In genomic region chr19:48502720-48503018, GRCh38 we compare ENCODE assay signal across 15 cellular contexts. TPM values are rescaled to one million over a fixed set of nuclear protein-coding genes. Genes with fewer than 3 reads are reported as not detected.
DNase-seq lines count a peak whose midpoint lies in the region; ATAC-seq, FAIRE-seq and TF ChIP-seq lines count a peak whose summit lies in the region.
"Had no signal": no experiment of that assay in that cellular context is flagged by ENCODE, and none has a peak within 500 bp of the region (broad histone marks: within the 10 kb centered on the region; RNA-seq: fewer than 3 reads in every experiment).

No MANE protein-coding gene starts in this region.

- H3K9ac ChIP-seq in HCT116 (ENCODE audit: low read length) (peak overlapping the region; percentile 65), K562 (ENCODE audit: insufficient read depth in 1 of 2, low read depth in 2 of 2, low read length in 2 of 2) (peak overlapping the region; percentile 12 to 87; a peak in 3 of 4 replicates), mesendoderm (ENCODE audit: low read length) (no peak overlapping the region)

- H3K27me3 ChIP-seq in A673 (replicated peaks; ENCODE audit: insufficient read depth, low read depth, low read length, poor library complexity): peaks cover 10% of the 10 kb centered on the region
- no peaks in the 10 kb centered on the region for H3K27me3 ChIP-seq in HCT116 (ENCODE audit: insufficient read depth, low read length)
- no peaks in the 10 kb centered on the region for H3K27me3 ChIP-seq in K562 (ENCODE audit: control insufficient read depth in 2 of 2, insufficient read depth in 2 of 2, low read length in 2 of 2)
- no peaks in the 10 kb centered on the region for H3K27me3 ChIP-seq in mesendoderm (ENCODE audit: insufficient read depth, low read length, poor library complexity)

- no peak overlapping the region for H3K4ac ChIP-seq in mesendoderm (ENCODE audit: low read depth, low read length)

- H3K9me2 ChIP-seq in HCT116 (ENCODE audit: insufficient read depth): no peaks in the 10 kb centered on the region

- peak overlapping the region; percentile 94 for H3K4me2 ChIP-seq in HCT116 (ENCODE audit: low read length)
- peak overlapping the region; percentile 79 for H3K4me2 ChIP-seq in K562 (ENCODE audit: insufficient read depth, low read length)
- no peak overlapping the region for H3K4me2 ChIP-seq in mesendoderm (ENCODE audit: low read length)

- FAIRE-seq in K562 (lab: Jason Lieb, UNC): peak; percentile 61
- FAIRE-seq: endometrium, TTC549 had no signal

- H3K4me1 ChIP-seq in A673 (ENCODE audit: insufficient read depth, low read length, poor library complexity, severe bottlenecking): peaks cover 23% of the 10 kb centered on the region
- peaks cover 12 to 43% of the 10 kb centered on the region in 2 experiments for H3K4me1 ChIP-seq in HCT116 (ENCODE audit: control insufficient read depth in 1 of 2, insufficient read depth in 2 of 2, low read length in 2 of 2)
- peaks cover 10 to 42% of the 10 kb centered on the region in 2 experiments; a peak in 4 of 5 replicates for H3K4me1 ChIP-seq in K562 (replicated peaks in 1 of 2; ENCODE audit: control insufficient read depth in 2 of 2, insufficient read depth in 2 of 2, low read length in 2 of 2)
- peaks cover 3% of the 10 kb centered on the region for H3K4me1 ChIP-seq in mesendoderm (ENCODE audit: control insufficient read depth, low read depth, low read length)

- no peak overlapping the region for H2BK120ac ChIP-seq in mesendoderm (ENCODE audit: low read depth, low read length)

- H3K79me1 ChIP-seq in mesendoderm (ENCODE audit: low read length): no peaks in the 10 kb centered on the region

- no peak for TF ChIP-seq EP300 in K562 (IDR thresholded peaks at IDR 0.05; ENCODE audit: low read length)

- H3K36me3 ChIP-seq in A673 (ENCODE audit: insufficient read depth, low read length, poor library complexity, severe bottlenecking) (no peaks in the 10 kb centered on the region), HCT116 (ENCODE audit: control insufficient read depth in 1 of 2, insufficient read depth in 2 of 2, low read length in 2 of 2) (no peaks in the 10 kb centered on the region; a peak in 1 of 4 replicates), K562 (ENCODE audit: control insufficient read depth, insufficient read depth, low read length) (no peaks in the 10 kb centered on the region), mesendoderm (ENCODE audit: control insufficient read depth, insufficient read depth, low read length) (no peaks in the 10 kb centered on the region)
- H3K36me3 ChIP-seq: transverse colon had no signal

- in situ Hi-C loops in K562 (cut with MboI): no loop called here

- TF ChIP-seq POLR2A in HCT116 (IDR thresholded peaks at IDR 0.05; ENCODE audit: borderline replicate concordance, extremely low read depth, insufficient read depth, insufficient read length): no peak
- TF ChIP-seq POLR2A in K562 (conservative IDR thresholded peaks at IDR 0.05): no peak

- ATAC-seq in HCT116 (no peak), K562 (no peak)

- H3K27ac ChIP-seq in A673 (ENCODE audit: low read depth, low read length, poor library complexity, severe bottlenecking) (no peak overlapping the region), HCT116 (ENCODE audit: low read depth, low read length) (peak overlapping the region; percentile 61), K562 (ENCODE audit: extremely low read depth, low read depth, low read length) (peak overlapping the region; percentile 44; the same call in 2 of the 3 replicates), mesendoderm (ENCODE audit: low read depth, low read length) (no peak overlapping the region)

- 75% methylated on average over 8 of the region's 8 CpGs for WGBS in K562 (ENCODE audit: insufficient coverage, low coverage, missing lambda C conversion rate)
- no CpG with 5 or more reads among the region's 8 CpGs for whole genome bisulfite sequencing in mesendoderm (ENCODE audit: extremely low coverage, insufficient coverage, low lambda C conversion rate)

- H3K23ac ChIP-seq in mesendoderm (ENCODE audit: low read length): no peak overlapping the region

- no peak overlapping the region for H2AK5ac ChIP-seq in mesendoderm (ENCODE audit: low read length)

- BruUV-seq in A673 (replicated peaks; lab: Mats Ljungman, UMichigan) (no TSS peak), HCT116 (replicated peaks; lab: Mats Ljungman, UMichigan) (TSS peak; percentile 85), K562 (replicated peaks; lab: Mats Ljungman, UMichigan) (no TSS peak)

- H3K18ac ChIP-seq in mesendoderm (ENCODE audit: low read length): no peak overlapping the region

- DNase-seq in A673 (ENCODE audit: low spot score) (no peak), HCT116 (ENCODE audit: low read depth, low spot score) (no peak), K562 (ENCODE audit: extremely low read depth in 1 of 4, low spot score in 3 of 4) (no peak), mesendoderm (no peak), activated T-cell treated with anti-CD3 and anti-CD28 coated beads for 4 hours (no peak), superior temporal gyrus (ENCODE audit: extremely low spot score) (no peak), NCI-H2196 treated with DMSO at 0.1 percent for 48 hours (lab: John Stamatoyannopoulos, UW; ENCODE audit: unreplicated experiment) (no peak), NCI-H2227 treated with DMSO at 0.1 percent for 48 hours (lab: John Stamatoyannopoulos, UW) (no peak)
- DNase-seq: NCI-H1694 had no signal

- H4K8ac ChIP-seq in mesendoderm (ENCODE audit: low read depth, low read length): no peak overlapping the region

- H4K20me1 ChIP-seq in HCT116 (ENCODE audit: insufficient read depth) (no peaks in the 10 kb centered on the region), K562 (replicated peaks; ENCODE audit: control insufficient read depth, insufficient read depth, low read length) (no peaks in the 10 kb centered on the region)

- peaks cover 3% of the 10 kb centered on the region for H3K9me1 ChIP-seq in K562 (ENCODE audit: control insufficient read depth, insufficient read depth, low read length)

- H3K9me3 ChIP-seq in A673 (ENCODE audit: low read depth, low read length, poor library complexity, severe bottlenecking) (no peaks in the 10 kb centered on the region), HCT116 (ENCODE audit: control insufficient read depth in 1 of 2, insufficient read depth in 1 of 2, low read depth in 1 of 2, low read length in 2 of 2) (no peaks in the 10 kb centered on the region), K562 (replicated peaks; ENCODE audit: control insufficient read depth, insufficient read depth, low read depth, low read length) (no peaks in the 10 kb centered on the region)
- H3K9me3 ChIP-seq: transverse colon had no signal

- no peak overlapping the region for H2BK15ac ChIP-seq in mesendoderm (replicated peaks; ENCODE audit: low read depth)

- no peak overlapping the region for H2BK5ac ChIP-seq in mesendoderm (ENCODE audit: low read length)

- H3K56ac ChIP-seq in mesendoderm (ENCODE audit: low read length): peak overlapping the region; percentile 29

- H3K79me2 ChIP-seq in HCT116 (ENCODE audit: insufficient read depth, low read length): no peaks in the 10 kb centered on the region; the same call in 1 of the 2 replicates
- peaks cover 7% of the 10 kb centered on the region; the same call in 2 of the 3 replicates for H3K79me2 ChIP-seq in K562 (ENCODE audit: control insufficient read depth, insufficient read depth, low read length)
- H3K79me2 ChIP-seq in mesendoderm (ENCODE audit: control insufficient read depth, insufficient read depth, low read length): no peaks in the 10 kb centered on the region

- CTCF ChIA-PET in A673 (lab: Charles Lee): interaction anchor here (0.6 kb wide), 1 partner anchor 82 kb away, joined by 6 read pairs; no protein-coding TSS in a partner anchor
- CTCF ChIA-PET in HCT116 (lab: Charles Lee): interaction anchor here (1.0 to 1.5 kb wide), 7 partner anchors 10 to 190 kb away, joined by 4 to 32 read pairs (median 8); no protein-coding TSS in a partner anchor
- CTCF ChIA-PET in K562 (lab: Yijun Ruan, JAX; ENCODE audit: low intra/inter-chr PET ratio): no interaction called here

- no peak overlapping the region for H4K5ac ChIP-seq in mesendoderm (ENCODE audit: low read length)

- TF ChIP-seq CTCF in A673 (conservative IDR thresholded peaks at IDR 0.05; ENCODE audit: low read depth, low read length) (no peak), HCT116 (IDR thresholded peaks at IDR 0.05 in 2 of 3, conservative IDR thresholded peaks at IDR 0.05 in 1 of 3; ENCODE audit: borderline replicate concordance in 1 of 3, insufficient read depth in 1 of 3, low read depth in 2 of 3, low read length in 2 of 3) (no peak), K562 (IDR thresholded peaks at IDR 0.05 in 2 of 3, conservative IDR thresholded peaks at IDR 0.05 in 1 of 3; ENCODE audit: insufficient read depth in 2 of 3, low read depth in 1 of 3, low read length in 3 of 3) (no peak)

- H2AFZ ChIP-seq in HCT116 (ENCODE audit: low read depth, low read length, poor library complexity, severe bottlenecking) (no peak overlapping the region), K562 (ENCODE audit: low read depth, low read length) (peak overlapping the region; percentile 82)

- intact Hi-C loops in A673 (cut with micrococcal nuclease; ENCODE audit: unreplicated experiment): no loop called here
- intact Hi-C loops in HCT116 (cut with micrococcal nuclease): no loop called here
- intact Hi-C loops in K562 (cut with micrococcal nuclease): loop anchor here (5.0 kb wide), 1 partner anchor 170 kb away; no protein-coding TSS in a partner anchor

- RAD21 ChIA-PET in HCT116 (lab: Charles Lee; ENCODE audit: low non-redundant PET in 1 of 2, low total read pairs in 2 of 2, uncharacterized antibody in 2 of 2, unreplicated experiment in 2 of 2): interaction anchor here (0.6 to 1.1 kb wide), 9 partner anchors 10 to 168 kb away, joined by 3 to 13 read pairs (median 5); partner anchors contain the start of genes RPL18 (in 1 of the 2) and SPHK2 (in 1 of the 2)

- peak overlapping the region; percentile 25 for H3K4me3 ChIP-seq in A673 (ENCODE audit: low read depth, low read length, poor library complexity, severe bottlenecking)
- H3K4me3 ChIP-seq in HCT116 (replicated peaks in 1 of 2; ENCODE audit: low read depth in 1 of 2, low read length in 2 of 2): peak overlapping the region; percentile 49 to 64
- peak overlapping the region; percentile 51; the same call in 1 of the 2 replicates for H3K4me3 ChIP-seq in K562
- H3K4me3 ChIP-seq in mesendoderm (ENCODE audit: low read length): no peak overlapping the region

- POLR2A ChIA-PET in A673 (lab: Charles Lee; ENCODE audit: low non-redundant PET) (no interaction called here), HCT116 (lab: Charles Lee) (interaction anchor here (0.6 to 1.2 kb wide), 9 partner anchors 7 to 121 kb away, joined by 3 to 11 read pairs (median 4); partner anchors contain the start of genes RPL18 and SPHK2), K562 (lab: Yijun Ruan, JAX) (interaction anchor here (0.6 to 1.5 kb wide), 5 partner anchors 21 to 119 kb away, joined by 3 to 10 read pairs (median 3); no protein-coding TSS in a partner anchor)

- TF ChIP-seq RAD21 in HCT116 (IDR thresholded peaks at IDR 0.05; ENCODE audit: low read depth): no peak
- no peak for TF ChIP-seq RAD21 in K562 (CRISPR knock-in tag; conservative IDR thresholded peaks at IDR 0.05 in 1 of 2, IDR thresholded peaks at IDR 0.05 in 1 of 2)

RNA-seq across cellular contexts. Expression of gene LMTK3, which starts 9.0 kb away (rescaled TPM):
- 0.52 and 1.0 TPM in 2 replicates for total RNA-seq in A673 (2021)
- 19.9 TPM for total RNA-seq in HCT116 (2021; ENCODE audit: unreplicated experiment)
- polyA plus RNA-seq in HCT116 (2012): 8.9 and 12.1 TPM in 2 replicates
- total RNA-seq in K562 (2011; cell fraction: chromatin; rRNA removed; ENCODE audit: low replicate concordance): 1.5 and 3.5 TPM in 2 replicates
- 3.8 and 4.1 TPM in 2 replicates for total RNA-seq in K562 (2011; cell fraction: nucleolus; rRNA removed)
- total RNA-seq in K562 (2011; cell fraction: nucleoplasm; rRNA removed): 1.5 and 2.4 TPM in 2 replicates
- total RNA-seq in K562 (2014; rRNA removed): 4.9 and 5.1 TPM in 2 replicates
- 0.45 and 0.76 TPM in 2 replicates for total RNA-seq in K562 (2014; rRNA removed; fragmentation: Illumina TruSeq; extraction: Trizol)
- 2.0 and 2.5 TPM in 2 replicates for total RNA-seq in K562 (2015; rRNA removed; fragmentation: Illumina TruSeq; extraction: Trizol)
- 10.2 and 12.3 TPM in 2 replicates for total RNA-seq in K562 (2021)
- 0.35 and 0.66 TPM in 2 replicates for polyA plus RNA-seq in K562 (2011; rRNA removed)
- 0.53 and 1.7 TPM in 2 replicates for polyA plus RNA-seq in K562 (2011; cell fraction: cytosol; rRNA removed)
- 1.5 and 2.7 TPM in 2 replicates for polyA plus RNA-seq in K562 (2011; cell fraction: nucleus; rRNA removed)
- 3.7 and 4.7 TPM in 2 replicates for polyA plus RNA-seq in K562 (2012)
- 1.1 and 2.1 TPM in 2 replicates for polyA plus RNA-seq in K562 (2014; fragmentation: Illumina TruSeq; extraction: Trizol)
- not detected for polyA plus RNA-seq in K562 (2014; fragmentation: Nextera tagmentation; extraction: Ambion mirVana)
- polyA plus RNA-seq in K562 (2014; rRNA removed): 2.8 and 3.3 TPM in 2 replicates
- polyA minus RNA-seq in K562 (2011; rRNA and poly(A)+ RNA removed): 0.14 and 0.15 TPM in 2 replicates
- 2.3 and 3.2 TPM in 2 replicates for polyA minus RNA-seq in K562 (2011; cell fraction: cytosol; rRNA and poly(A)+ RNA removed)
- 1.1 and 1.2 TPM in 2 replicates for polyA minus RNA-seq in K562 (2011; cell fraction: nucleus; rRNA and poly(A)+ RNA removed)
- 3.1 TPM for polyA plus RNA-seq in mesendoderm (2013, experiment 1 of 2)
- 2.8 TPM for polyA plus RNA-seq in mesendoderm (2013, experiment 2 of 2)
- total RNA-seq: H4, osteoblast had no signal
- polyA plus RNA-seq: IgD-negative memory B cell had no signal

RNA-seq across cellular contexts. Expression of gene CYTH2, which starts 33.5 kb away (rescaled TPM):
- total RNA-seq in A673 (2021) (120 and 125 TPM in 2 replicates), HCT116 (2021; ENCODE audit: unreplicated experiment) (75.3 TPM), K562 (2014; rRNA removed) (31.8 and 34.9 TPM in 2 replicates), K562 (2014; rRNA removed; fragmentation: Illumina TruSeq; extraction: Trizol) (14.7 and 15.9 TPM in 2 replicates), K562 (2015; rRNA removed; fragmentation: Illumina TruSeq; extraction: Trizol) (19.3 and 20.3 TPM in 2 replicates), K562 (2021) (37.8 and 43.8 TPM in 2 replicates)
- polyA plus RNA-seq in HCT116 (2012): 49.9 and 58.4 TPM in 2 replicates
- total RNA-seq in K562 (2011; cell fraction: chromatin; rRNA removed; ENCODE audit: low replicate concordance): 79.5 and 196 TPM in 2 replicates
- 87.7 and 88.8 TPM in 2 replicates for total RNA-seq in K562 (2011; cell fraction: nucleolus; rRNA removed)
- 87.0 and 108 TPM in 2 replicates for total RNA-seq in K562 (2011; cell fraction: nucleoplasm; rRNA removed)
- polyA plus RNA-seq in K562 (2011; rRNA removed) (23.8 and 34.3 TPM in 2 replicates), K562 (2014; fragmentation: Illumina TruSeq; extraction: Trizol) (31.5 and 33.7 TPM in 2 replicates), K562 (2014; fragmentation: Nextera tagmentation; extraction: Ambion mirVana) (1 to 10 TPM; 1.8 to 4.0 TPM), K562 (2014; rRNA removed) (38.1 and 45.2 TPM in 2 replicates)
- 28.3 and 30.8 TPM in 2 replicates for polyA plus RNA-seq in K562 (2011; cell fraction: cytosol; rRNA removed)
- polyA plus RNA-seq in K562 (2011; cell fraction: nucleus; rRNA removed): 96.2 and 120 TPM in 2 replicates
- polyA plus RNA-seq in K562 (2012): 34.7 and 66.7 TPM in 2 replicates
- polyA minus RNA-seq in K562 (2011; rRNA and poly(A)+ RNA removed): 22.5 and 23.2 TPM in 2 replicates
- 13.0 and 20.7 TPM in 2 replicates for polyA minus RNA-seq in K562 (2011; cell fraction: cytosol; rRNA and poly(A)+ RNA removed)
- 33.0 and 46.9 TPM in 2 replicates for polyA minus RNA-seq in K562 (2011; cell fraction: nucleus; rRNA and poly(A)+ RNA removed)
- polyA plus RNA-seq in mesendoderm (2013, experiment 1 of 2): 43.5 TPM
- polyA plus RNA-seq in mesendoderm (2013, experiment 2 of 2): 40.5 TPM

RNA-seq across cellular contexts. Expression of gene KCNJ14, which starts 47.3 kb away (rescaled TPM):
- total RNA-seq in A673 (2021) (6.5 and 7.0 TPM in 2 replicates), HCT116 (2021; ENCODE audit: unreplicated experiment) (2.5 TPM), K562 (2014; rRNA removed) (0.18 and 0.41 TPM in 2 replicates), K562 (2014; rRNA removed; fragmentation: Illumina TruSeq; extraction: Trizol) (0.45 and 0.47 TPM in 2 replicates), K562 (2015; rRNA removed; fragmentation: Illumina TruSeq; extraction: Trizol) (0.76 and 0.94 TPM in 2 replicates), K562 (2021) (1.4 and 1.6 TPM in 2 replicates)
- 1.1 and 1.6 TPM in 2 replicates for polyA plus RNA-seq in HCT116 (2012)
- total RNA-seq in K562 (2011; cell fraction: chromatin; rRNA removed; ENCODE audit: low replicate concordance): 5.6 and 11.8 TPM in 2 replicates
- total RNA-seq in K562 (2011; cell fraction: nucleolus; rRNA removed): 6.8 and 8.0 TPM in 2 replicates
- total RNA-seq in K562 (2011; cell fraction: nucleoplasm; rRNA removed): 6.1 and 6.6 TPM in 2 replicates
- polyA plus RNA-seq in K562 (2011; rRNA removed) (0.54 and 0.74 TPM in 2 replicates), K562 (2014; fragmentation: Illumina TruSeq; extraction: Trizol) (0.46 and 0.49 TPM in 2 replicates), K562 (2014; fragmentation: Nextera tagmentation; extraction: Ambion mirVana) (under 1 TPM; 0.15 to 0.38 TPM), K562 (2014; rRNA removed) (0.59 and 1.2 TPM in 2 replicates)
- polyA plus RNA-seq in K562 (2011; cell fraction: cytosol; rRNA removed): 0.37 and 0.38 TPM in 2 replicates
- 2.4 and 2.6 TPM in 2 replicates for polyA plus RNA-seq in K562 (2011; cell fraction: nucleus; rRNA removed)
- 0.52 and 0.83 TPM in 2 replicates for polyA plus RNA-seq in K562 (2012)
- polyA minus RNA-seq in K562 (2011; rRNA and poly(A)+ RNA removed): 0.91 and 1.2 TPM in 2 replicates
- polyA minus RNA-seq in K562 (2011; cell fraction: cytosol; rRNA and poly(A)+ RNA removed): 1.0 and 1.3 TPM in 2 replicates
- 0.89 and 1.3 TPM in 2 replicates for polyA minus RNA-seq in K562 (2011; cell fraction: nucleus; rRNA and poly(A)+ RNA removed)
- polyA plus RNA-seq in mesendoderm (2013, experiment 1 of 2): 0.34 TPM
- 0.32 TPM for polyA plus RNA-seq in mesendoderm (2013, experiment 2 of 2)

RNA-seq across cellular contexts. Expression of gene SULT2B1, which starts 49.3 kb away (rescaled TPM):
- total RNA-seq in A673 (2021) (0.24 and 0.60 TPM in 2 replicates), HCT116 (2021; ENCODE audit: unreplicated experiment) (4.8 TPM), K562 (2014; rRNA removed) (0.37 and 0.54 TPM in 2 replicates), K562 (2014; rRNA removed; fragmentation: Illumina TruSeq; extraction: Trizol) (0.22 TPM in 1 of 2 replicates, not detected in the other), K562 (2015; rRNA removed; fragmentation: Illumina TruSeq; extraction: Trizol) (0.26 TPM in 1 of 2 replicates, not detected in the other), K562 (2021) (0.42 and 0.62 TPM in 2 replicates)
- polyA plus RNA-seq in HCT116 (2012): 7.1 and 8.1 TPM in 2 replicates
- not detected in 2 replicates for total RNA-seq in K562 (2011; cell fraction: chromatin; rRNA removed; ENCODE audit: low replicate concordance)
- total RNA-seq in K562 (2011; cell fraction: nucleolus; rRNA removed): not detected in 2 replicates
- 0.37 TPM in 1 of 2 replicates, not detected in the other for total RNA-seq in K562 (2011; cell fraction: nucleoplasm; rRNA removed)
- polyA plus RNA-seq in K562 (2011; rRNA removed) (0.38 and 0.46 TPM in 2 replicates), K562 (2014; fragmentation: Illumina TruSeq; extraction: Trizol) (0.09 and 0.28 TPM in 2 replicates), K562 (2014; fragmentation: Nextera tagmentation; extraction: Ambion mirVana) (under 1 TPM in 1 of 2 experiments, not detected in 1; 0.14 TPM), K562 (2014; rRNA removed) (0.11 and 0.32 TPM in 2 replicates)
- polyA plus RNA-seq in K562 (2011; cell fraction: cytosol; rRNA removed): 0.37 and 1.5 TPM in 2 replicates
- 0.10 and 0.14 TPM in 2 replicates for polyA plus RNA-seq in K562 (2011; cell fraction: nucleus; rRNA removed)
- 0.53 and 1.2 TPM in 2 replicates for polyA plus RNA-seq in K562 (2012)
- 0.30 TPM in 1 of 2 replicates, not detected in the other for polyA minus RNA-seq in K562 (2011; rRNA and poly(A)+ RNA removed)
- not detected in 2 replicates for polyA minus RNA-seq in K562 (2011; cell fraction: cytosol; rRNA and poly(A)+ RNA removed)
- polyA minus RNA-seq in K562 (2011; cell fraction: nucleus; rRNA and poly(A)+ RNA removed): not detected in 2 replicates
- 0.14 TPM for polyA plus RNA-seq in mesendoderm (2013, experiment 1 of 2)
- 0.24 TPM for polyA plus RNA-seq in mesendoderm (2013, experiment 2 of 2)
- polyA plus RNA-seq: IgD-negative memory B cell had no signal

RNA-seq across cellular contexts. Expression of gene GRWD1, which starts 56.9 kb away (rescaled TPM):
- total RNA-seq in A673 (2021): 86.4 and 109 TPM in 2 replicates
- 64.8 TPM for total RNA-seq in HCT116 (2021; ENCODE audit: unreplicated experiment)
- 25.1 and 25.5 TPM in 2 replicates for polyA plus RNA-seq in HCT116 (2012)
- 26.3 and 57.2 TPM in 2 replicates for total RNA-seq in K562 (2011; cell fraction: chromatin; rRNA removed; ENCODE audit: low replicate concordance)
- 42.0 and 43.3 TPM in 2 replicates for total RNA-seq in K562 (2011; cell fraction: nucleolus; rRNA removed)
- total RNA-seq in K562 (2011; cell fraction: nucleoplasm; rRNA removed): 29.6 and 33.7 TPM in 2 replicates
- 44.0 and 48.7 TPM in 2 replicates for total RNA-seq in K562 (2014; rRNA removed)
- 20.4 and 21.2 TPM in 2 replicates for total RNA-seq in K562 (2014; rRNA removed; fragmentation: Illumina TruSeq; extraction: Trizol)
- total RNA-seq in K562 (2015; rRNA removed; fragmentation: Illumina TruSeq; extraction: Trizol): 47.2 and 50.6 TPM in 2 replicates
- total RNA-seq in K562 (2021): 87.2 and 88.2 TPM in 2 replicates
- 22.2 and 22.4 TPM in 2 replicates for polyA plus RNA-seq in K562 (2011; rRNA removed)
- 20.0 and 52.3 TPM in 2 replicates for polyA plus RNA-seq in K562 (2011; cell fraction: cytosol; rRNA removed)
- 13.5 and 20.7 TPM in 2 replicates for polyA plus RNA-seq in K562 (2011; cell fraction: nucleus; rRNA removed)
- 26.6 and 47.2 TPM in 2 replicates for polyA plus RNA-seq in K562 (2012)
- polyA plus RNA-seq in K562 (2014; fragmentation: Illumina TruSeq; extraction: Trizol): 24.5 and 44.3 TPM in 2 replicates
- 1 to 10 TPM; 1.5 to 2.6 TPM for polyA plus RNA-seq in K562 (2014; fragmentation: Nextera tagmentation; extraction: Ambion mirVana)
- polyA plus RNA-seq in K562 (2014; rRNA removed): 51.4 and 55.4 TPM in 2 replicates
- 11.4 and 14.9 TPM in 2 replicates for polyA minus RNA-seq in K562 (2011; rRNA and poly(A)+ RNA removed)
- 25.1 and 33.2 TPM in 2 replicates for polyA minus RNA-seq in K562 (2011; cell fraction: cytosol; rRNA and poly(A)+ RNA removed)
- 12.3 and 17.1 TPM in 2 replicates for polyA minus RNA-seq in K562 (2011; cell fraction: nucleus; rRNA and poly(A)+ RNA removed)
- 35.4 TPM for polyA plus RNA-seq in mesendoderm (2013, experiment 1 of 2)
- polyA plus RNA-seq in mesendoderm (2013, experiment 2 of 2): 37.3 TPM

Comparison
In these comparisons a context has a peak if more than half of its experiments do, and no peak if none do; other contexts are left out.
1. H3K27ac ChIP-seq: peak in HCT116 (single experiment) and K562 (single experiment); none in A673 (single experiment) and mesendoderm (single experiment).